Comparison of ENCODE assay signal across 8 cellular contexts in genomic region chr19:14081797-14082674, GRCh38. TPM values are rescaled to one million over a fixed set of nuclear protein-coding genes. Genes with fewer than 3 reads are reported as not detected.
DNase-seq lines count a peak whose midpoint lies in the region; ATAC-seq and TF ChIP-seq lines count a peak whose summit lies in the region.

No MANE protein-coding gene starts in this region.

- WGBS in gastroesophageal sphincter (ENCODE audit: low coverage in 1 of 2), 2 donors, result 14 to 51% methylated on average over 1 to 7 of the region's 24 CpGs
- WGBS in psoas muscle, 3 donors, result 15 to 18% (median 18%) methylated on average over 20 to 24 of the region's 24 CpGs

- POLR2A ChIA-PET in activated CD4-positive, alpha-beta memory T cell treated with anti-CD3 and anti-CD28 coated beads, Interleukin-2, amount 10 ng/mL, durations not matched to agents 7 days and 5 days (lab: Charles Lee), result interaction anchor here (0.7 to 3.0 kb wide), 9 partner anchors 9 to 436 kb away, joined by 3 to 18 read pairs (median 5); partner anchors contain the start of genes ASF1B and PRKACA

- peak; percentile 37 for DNase-seq in activated CD4-positive, alpha-beta memory T cell treated with anti-CD3 and anti-CD28 coated beads, Interleukin-2, amount 10 ng/mL, durations not matched to agents 7 days and 5 days
- DNase-seq in psoas muscle (peak; percentile 53 to 76), cerebellum (ENCODE audit: low spot score) (no peak), KG1 (lab: John Stamatoyannopoulos, UW) (no peak)

- peak overlapping the region; percentile 95 for H3K4me3 Mint-ChIP-seq in activated CD4-positive, alpha-beta memory T cell treated with anti-CD3 and anti-CD28 coated beads, Interleukin-2, amount 10 ng/mL, durations not matched to agents 7 days and 5 days

- H3K4me1 Mint-ChIP-seq in activated CD4-positive, alpha-beta memory T cell treated with anti-CD3 and anti-CD28 coated beads, Interleukin-2, amount 10 ng/mL, durations not matched to agents 7 days and 5 days, result peaks cover 20% of the 10 kb centered on the region

- no peaks in the 10 kb centered on the region for H3K9me3 Mint-ChIP-seq in activated CD4-positive, alpha-beta memory T cell treated with anti-CD3 and anti-CD28 coated beads, Interleukin-2, amount 10 ng/mL, durations not matched to agents 7 days and 5 days

- ATAC-seq in GM18867 (IDR thresholded peaks at IDR 0.05; ENCODE audit: unreplicated experiment) (peak; percentile 7), HG03064 (IDR thresholded peaks at IDR 0.05; ENCODE audit: low read depth, unreplicated experiment) (peak; percentile 19), gastroesophageal sphincter (no peak), psoas muscle (peak; percentile 49 to 65 (median 56)), GM19351 (IDR thresholded peaks at IDR 0.05; ENCODE audit: unreplicated experiment) (no peak)

- H3K36me3 ChIP-seq in gastroesophageal sphincter, result no peaks in the 10 kb centered on the region
- H3K36me3 ChIP-seq in psoas muscle (ENCODE audit: insufficient read depth in 1 of 2, low read depth in 1 of 2), result peaks cover 0 to 9% of the 10 kb centered on the region in 2 donors

- TF ChIP-seq EP300 in gastroesophageal sphincter (IDR thresholded peaks at IDR 0.05), result no peak

- no peaks in the 10 kb centered on the region for H3K36me3 Mint-ChIP-seq in activated CD4-positive, alpha-beta memory T cell treated with anti-CD3 and anti-CD28 coated beads, Interleukin-2, amount 10 ng/mL, durations not matched to agents 7 days and 5 days (ENCODE audit: low read depth)

- peak overlapping the region; percentile 55 to 83 for H3K4me3 ChIP-seq in gastroesophageal sphincter
- peak overlapping the region; percentile 86 for H3K4me3 ChIP-seq in psoas muscle

- CTCF ChIA-PET in activated CD4-positive, alpha-beta memory T cell treated with anti-CD3 and anti-CD28 coated beads, Interleukin-2, amount 10 ng/mL, durations not matched to agents 7 days and 5 days (lab: Charles Lee), result interaction anchor here (0.5 to 1.5 kb wide), 9 partner anchors 8 to 299 kb away, joined by 3 to 6 read pairs (median 4); partner anchors contain the start of genes ASF1B and MISP3

- no peak for TF ChIP-seq POLR2A in gastroesophageal sphincter (IDR thresholded peaks at IDR 0.05)

- intact Hi-C loops in psoas muscle (cut with DNase I), result loop anchor here in 1 of 2 donors (5.0 kb wide), 1 partner anchor 35 kb away; the partner anchor contains the start of gene PRKACA

- H3K4me1 ChIP-seq in gastroesophageal sphincter (peaks cover 0 to 27% (median 19%) of the 10 kb centered on the region in 3 donors), psoas muscle (peaks cover 13% of the 10 kb centered on the region)

- TF ChIP-seq CTCF in gastroesophageal sphincter (IDR thresholded peaks at IDR 0.05), result no peak
- TF ChIP-seq CTCF in psoas muscle (IDR thresholded peaks at IDR 0.05), result no peak

- H3K9me3 ChIP-seq in gastroesophageal sphincter (no peaks in the 10 kb centered on the region), psoas muscle (no peaks in the 10 kb centered on the region)

- no peaks in the 10 kb centered on the region for H3K27me3 Mint-ChIP-seq in activated CD4-positive, alpha-beta memory T cell treated with anti-CD3 and anti-CD28 coated beads, Interleukin-2, amount 10 ng/mL, durations not matched to agents 7 days and 5 days

- H3K27ac Mint-ChIP-seq in activated CD4-positive, alpha-beta memory T cell treated with anti-CD3 and anti-CD28 coated beads, Interleukin-2, amount 10 ng/mL, durations not matched to agents 7 days and 5 days, result peak overlapping the region; percentile 91

- no peaks in the 10 kb centered on the region for H3K27me3 ChIP-seq in gastroesophageal sphincter
- H3K27me3 ChIP-seq in psoas muscle (ENCODE audit: insufficient read depth in 3 of 3, low read length in 2 of 3), result no peaks in the 10 kb centered on the region

- peak overlapping the region; percentile 61 to 96 (median 94) for H3K27ac ChIP-seq in gastroesophageal sphincter
- peak overlapping the region; percentile 92 for H3K27ac ChIP-seq in psoas muscle

RNA-seq across cellular contexts. Expression of gene C19orf67, which starts 3.5 kb away (rescaled TPM):
- total RNA-seq in activated CD4-positive, alpha-beta memory T cell treated with anti-CD3 and anti-CD28 coated beads, Interleukin-2, amount 10 ng/mL, durations not matched to agents 7 days and 5 days, result under 1 TPM in 1 of 2 experiments, not detected in 1; 0.35 TPM
- total RNA-seq in gastroesophageal sphincter (not detected), psoas muscle (not detected), cerebellum (not detected)
- not detected for polyA plus RNA-seq in psoas muscle

RNA-seq across cellular contexts. Expression of gene SAMD1, which starts 8.5 kb away (rescaled TPM):
- 10 to 100 TPM; 63.4 to 64.6 TPM for total RNA-seq in activated CD4-positive, alpha-beta memory T cell treated with anti-CD3 and anti-CD28 coated beads, Interleukin-2, amount 10 ng/mL, durations not matched to agents 7 days and 5 days
- total RNA-seq in gastroesophageal sphincter (10 to 100 TPM; 21.9 to 61.3 (median 41.3) TPM), psoas muscle (10 to 100 TPM; 27.3 to 54.4 (median 39.6) TPM), cerebellum (14.5 TPM)
- polyA plus RNA-seq in psoas muscle, result 10 to 100 TPM; 39.9 to 99.9 (median 60.4) TPM

RNA-seq across cellular contexts. Expression of gene MISP3, which starts 9.4 kb away (rescaled TPM):
- 1 to 10 TPM; 3.2 to 3.5 TPM for total RNA-seq in activated CD4-positive, alpha-beta memory T cell treated with anti-CD3 and anti-CD28 coated beads, Interleukin-2, amount 10 ng/mL, durations not matched to agents 7 days and 5 days
- total RNA-seq in gastroesophageal sphincter (1 to 10 TPM; 2.7 to 9.5 (median 5.6) TPM), psoas muscle (1 to 10 TPM; 2.0 to 6.3 (median 2.9) TPM), cerebellum (1.5 TPM)
- 10 to 100 TPM in 1 of 3 donors, 1 to 10 TPM in 2; 1.8 to 15.4 (median 2.1) TPM for polyA plus RNA-seq in psoas muscle

RNA-seq across cellular contexts. Expression of gene PALM3, which starts 20.2 kb away (rescaled TPM):
- total RNA-seq in activated CD4-positive, alpha-beta memory T cell treated with anti-CD3 and anti-CD28 coated beads, Interleukin-2, amount 10 ng/mL, durations not matched to agents 7 days and 5 days, result not detected
- total RNA-seq in gastroesophageal sphincter (not detected), psoas muscle (not detected), cerebellum (2.2 TPM)
- polyA plus RNA-seq in psoas muscle, result under 1 TPM in 2 of 3 donors, not detected in 1; 0.04 to 0.05 TPM

RNA-seq across cellular contexts. Expression of gene PRKACA, which starts 35.5 kb away (rescaled TPM):
- total RNA-seq in activated CD4-positive, alpha-beta memory T cell treated with anti-CD3 and anti-CD28 coated beads, Interleukin-2, amount 10 ng/mL, durations not matched to agents 7 days and 5 days, result 10 to 100 TPM; 48.1 to 49.8 TPM
- 100 to 1,000 TPM in 1 of 4 donors, 10 to 100 TPM in 3; 62.3 to 138 (median 76.6) TPM for total RNA-seq in gastroesophageal sphincter
- total RNA-seq in psoas muscle, result 100 to 1,000 TPM; 209 to 509 (median 312) TPM
- 100 to 1,000 TPM in 2 of 3 donors, 10 to 100 TPM in 1; 99.3 to 208 (median 135) TPM for polyA plus RNA-seq in psoas muscle
- 27.7 TPM for total RNA-seq in cerebellum

Comparison
In these comparisons a context has a peak if more than half of its experiments do, and no peak if none do; other contexts are left out.
1. ATAC-seq: peak in GM18867 (single experiment), HG03064 (single experiment) and psoas muscle (4 of 4); none in gastroesophageal sphincter (single experiment) and GM19351 (single experiment).
2. DNase-seq: peak in activated CD4-positive, alpha-beta memory T cell treated with anti-CD3 and anti-CD28 coated beads, Interleukin-2, amount 10 ng/mL, durations not matched to agents 7 days and 5 days (single experiment) and psoas muscle (2 of 2); none in cerebellum (single experiment) and KG1 (single experiment).